ENCODE assay signal across 12 cellular contexts in the genomic region with DNA sequence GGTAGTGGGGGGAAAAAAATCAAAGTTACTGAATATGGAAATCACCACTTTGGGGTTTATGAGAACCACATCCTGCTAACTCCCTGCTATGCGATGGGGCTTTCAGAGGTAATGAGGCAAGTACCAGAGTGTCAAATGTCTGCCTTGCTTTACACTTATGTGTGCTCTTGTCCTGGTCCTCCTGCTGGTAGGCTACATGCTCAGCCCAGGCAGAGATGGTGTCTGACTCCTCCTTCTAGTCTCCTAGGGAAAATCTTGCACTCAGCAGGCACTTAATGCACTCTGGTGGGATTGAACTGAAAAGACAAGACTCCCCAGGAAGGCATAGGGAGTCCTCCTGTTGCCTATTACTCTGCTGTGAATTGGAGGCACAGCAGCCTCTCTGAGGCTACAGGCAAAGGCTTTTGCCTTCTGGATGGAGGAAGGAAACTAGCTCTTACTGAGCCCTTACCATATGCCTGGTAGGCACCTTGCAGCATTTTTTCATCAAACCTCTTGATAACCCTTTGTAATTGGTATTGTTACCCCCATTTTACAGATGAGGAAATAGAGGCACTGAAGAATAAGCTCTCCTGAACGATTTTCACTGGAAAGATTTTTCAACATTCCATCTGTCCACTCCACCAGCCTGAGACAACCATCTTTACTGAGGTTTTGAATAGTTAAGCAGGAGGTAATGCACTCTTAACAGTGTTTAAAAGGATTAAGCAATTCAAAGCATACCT.
DNase-seq lines count a peak whose midpoint lies in the region; ATAC-seq and FAIRE-seq lines count a peak whose summit lies in the region.
"Had no signal": no experiment of that assay in that cellular context is flagged by ENCODE, and none has a peak within 500 bp of the region (broad histone marks: within the 10 kb centered on the region; RNA-seq: fewer than 3 reads in every experiment).

No MANE protein-coding gene starts in this region.

- H3K4me1 Mint-ChIP-seq in activated naive CD8-positive, alpha-beta T cell treated with anti-CD3 and anti-CD28 coated beads, Interleukin-2, amount 50 U/mL, for 24 hours, result peaks cover 2% of the 10 kb centered on the region

- no peak overlapping the region for H3K4me3 Mint-ChIP-seq in activated naive CD8-positive, alpha-beta T cell treated with anti-CD3 and anti-CD28 coated beads, Interleukin-2, amount 50 U/mL, for 24 hours

- no peaks in the 10 kb centered on the region for H3K9me3 Mint-ChIP-seq in activated naive CD8-positive, alpha-beta T cell treated with anti-CD3 and anti-CD28 coated beads, Interleukin-2, amount 50 U/mL, for 24 hours

- no peak for DNase-seq in GM18507 (ENCODE audit: extremely low spot score, insufficient read length, low read depth)
- DNase-seq in activated naive CD8-positive, alpha-beta T cell treated with anti-CD3 and anti-CD28 coated beads, Interleukin-2, amount 50 U/mL, for 24 hours, result no peak
- DNase-seq in NCI-H1694 (lab: John Stamatoyannopoulos, UW), result no peak
- no peak for DNase-seq in activated effector memory CD4-positive, alpha-beta T cell treated with anti-CD3 and anti-CD28 coated beads, Interleukin-2, amount 50 U/mL, for 16 hours
- no peak for DNase-seq in NCI-H2081 treated with DMSO at 0.1 percent for 48 hours (lab: John Stamatoyannopoulos, UW)
- DNase-seq in G401 (ENCODE audit: low spot score), result no peak
- DNase-seq: activated T-cell treated with anti-CD3 and anti-CD28 coated beads for 4 hours, heart right ventricle, upper lobe of left lung had no signal

- no peak overlapping the region for H3K27ac Mint-ChIP-seq in activated naive CD8-positive, alpha-beta T cell treated with anti-CD3 and anti-CD28 coated beads, Interleukin-2, amount 50 U/mL, for 24 hours

- peak; percentile 64 for FAIRE-seq in GM18507 (lab: Jason Lieb, UNC)
- FAIRE-seq: D721Med had no signal

- H3K27me3 Mint-ChIP-seq in activated naive CD8-positive, alpha-beta T cell treated with anti-CD3 and anti-CD28 coated beads, Interleukin-2, amount 50 U/mL, for 24 hours, result peaks cover 12% of the 10 kb centered on the region

- no peaks in the 10 kb centered on the region for H3K36me3 Mint-ChIP-seq in activated naive CD8-positive, alpha-beta T cell treated with anti-CD3 and anti-CD28 coated beads, Interleukin-2, amount 50 U/mL, for 24 hours (ENCODE audit: low read depth)

- ATAC-seq in GM19468 (IDR thresholded peaks at IDR 0.05; ENCODE audit: extremely low read depth, unreplicated experiment) (peak; percentile 58), HG02981 (IDR thresholded peaks at IDR 0.05; ENCODE audit: unreplicated experiment) (peak; percentile 98)
- peak; percentile 66 for ATAC-seq in activated naive CD8-positive, alpha-beta T cell treated with anti-CD3 and anti-CD28 coated beads, Interleukin-2, amount 50 U/mL, for 24 hours
- ATAC-seq: heart right ventricle had no signal

- in situ Hi-C loops in G401 (cut with HindIII; ENCODE audit: low sequenced_read_pairs), result no loop called here
